In the genomic region with DNA sequence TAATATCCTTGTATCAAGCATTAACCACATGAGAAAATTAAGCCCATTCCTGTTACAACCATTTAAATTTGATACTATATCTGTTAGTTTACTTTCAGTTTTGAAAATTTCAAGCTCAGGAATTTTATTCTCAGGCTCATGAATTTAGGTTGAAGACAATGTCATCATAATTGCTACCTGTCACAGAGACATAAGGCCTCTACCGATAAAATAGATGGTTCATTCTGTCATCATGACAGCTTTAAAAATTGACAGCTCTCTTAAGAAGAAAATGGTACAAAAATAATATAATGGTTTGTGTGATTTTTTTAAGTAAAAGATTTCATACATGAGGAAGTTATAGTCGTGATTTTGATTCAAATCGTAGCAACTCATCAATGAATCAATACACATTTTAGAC, we compare ENCODE assay signal across 2 cellular contexts.
A peak's percentile ranks its signal among the peaks of the same experiment; 100 is the strongest.
TF ChIP-seq lines count a peak whose summit lies in the region.

No MANE protein-coding gene starts in this region.

TF ChIP-seq in HEK293T, 16 proteins besides CTCF, POLR2A, EP300 and RAD21 (continued from another document):
- peak; percentile 84 for TF ChIP-seq PKNOX1 (IDR thresholded peaks at IDR 0.05)
TF ChIP-seq in HEK293T: peak in this region for 1.

TF ChIP-seq in neural cell, 6 proteins besides CTCF, POLR2A, EP300 and RAD21 (continued from another document):
- TF ChIP-seq REST (IDR thresholded peaks at IDR 0.05; ENCODE audit: borderline replicate concordance): no peak
TF ChIP-seq in neural cell: peak in this region for 1.
